In genomic region chr17:15456972-15457722, GRCh38 we compare ENCODE assay signal across 9 cellular contexts. TPM values are rescaled to one million over a fixed set of nuclear protein-coding genes. Genes with fewer than 3 reads are reported as not detected.
DNase-seq lines count a peak whose midpoint lies in the region; ATAC-seq and TF ChIP-seq lines count a peak whose summit lies in the region.
"Had no signal": no experiment of that assay in that cellular context is flagged by ENCODE, and none has a peak within 500 bp of the region (broad histone marks: within the 10 kb centered on the region; RNA-seq: fewer than 3 reads in every experiment).

No MANE protein-coding gene starts in this region.

- peaks cover 0 to 50% (median 47%) of the 10 kb centered on the region in 4 donors for H3K4me1 ChIP-seq in sigmoid colon

- ATAC-seq in left ventricle myocardium superior (peak; percentile 77), GM18867 (IDR thresholded peaks at IDR 0.05; ENCODE audit: unreplicated experiment) (no peak)

- TF ChIP-seq EP300 in sigmoid colon (IDR thresholded peaks at IDR 0.05): peak in 3 of 4 donors; percentile 27 to 66 (median 52)

- H3K27me3 ChIP-seq in sigmoid colon: no peaks in the 10 kb centered on the region

- TF ChIP-seq POLR2A in sigmoid colon (IDR thresholded peaks at IDR 0.05): no peak

- peak; percentile 39 to 56 (median 50) for TF ChIP-seq CTCF in sigmoid colon (IDR thresholded peaks at IDR 0.05)

- H3K4me3 ChIP-seq in sigmoid colon: no peak overlapping the region

- H3K9me3 ChIP-seq in sigmoid colon: peaks cover 0 to 5% (median 0%) of the 10 kb centered on the region in 4 donors

- WGBS in adipose tissue, 3 donors: 52 to 68% (median 55%) methylated on average over 16 of the region's 16 CpGs
- WGBS in sigmoid colon, 2 donors: 67 to 68% methylated on average over 16 of the region's 16 CpGs

- intact Hi-C loops in left ventricle myocardium superior (cut with micrococcal nuclease): no loop called here
- intact Hi-C loops in sigmoid colon (cut with DNase I): loop anchor here (1.0 to 5.0 kb wide), 5 partner anchors 46 to 195 kb away; no protein-coding TSS in a partner anchor

- peak overlapping the region; percentile 84 for H3K27ac ChIP-seq in adipose tissue (ENCODE audit: low read depth, low read length)
- peak overlapping the region; percentile 78 to 85 (median 82) for H3K27ac ChIP-seq in sigmoid colon

- DNase-seq in ELR (ENCODE audit: low read depth) (peak; percentile 54), left ventricle myocardium superior (peak; percentile 76), sigmoid colon (peak; percentile 95), NCI-H187 treated with DMSO at 0.1 percent for 48 hours (lab: John Stamatoyannopoulos, UW) (no peak), NCI-H82 (lab: John Stamatoyannopoulos, UW) (no peak), NOMO-1 treated with DMSO at 0.1 percent for 48 hours (lab: John Stamatoyannopoulos, UW; ENCODE audit: unreplicated experiment) (no peak)
- DNase-seq: occipital lobe had no signal

- H3K36me3 ChIP-seq in sigmoid colon: no peaks in the 10 kb centered on the region

RNA-seq across cellular contexts. Expression of gene CDRT4, which starts 10.3 kb away (rescaled TPM):
- polyA plus RNA-seq in adipose tissue (1 to 10 TPM in 2 of 3 donors, not detected in 1; 1.3 to 3.8 TPM), sigmoid colon (1 to 10 TPM; 1.8 to 6.6 (median 3.5) TPM)
- total RNA-seq in left ventricle myocardium superior (1.4 TPM), sigmoid colon (1 to 10 TPM in 3 of 4 donors, not detected in 1; 2.5 to 5.0 (median 3.8) TPM)

Comparison
In these comparisons a context has a peak if more than half of its experiments do, and no peak if none do; other contexts are left out.
1. DNase-seq: peak in ELR (single experiment), left ventricle myocardium superior (single experiment) and sigmoid colon (single experiment); none in NCI-H187 treated with DMSO at 0.1 percent for 48 hours (single experiment), NCI-H82 (single experiment) and NOMO-1 treated with DMSO at 0.1 percent for 48 hours (single experiment).